Comparison of ENCODE assay signal across 16 cellular contexts in genomic region chr2:239113164-239113563, GRCh38.
DNase-seq lines count a peak whose midpoint lies in the region; ATAC-seq and TF ChIP-seq lines count a peak whose summit lies in the region.
"Had no signal": no experiment of that assay in that cellular context is flagged by ENCODE, and none has a peak within 500 bp of the region (broad histone marks: within the 10 kb centered on the region; RNA-seq: fewer than 3 reads in every experiment).

No MANE protein-coding gene starts in this region.

- no peak for ATAC-seq in naive thymus-derived CD4-positive, alpha-beta T cell
- ATAC-seq: natural killer cell; stimulated activated memory B cell treated with anti-CD40 and anti-IgM and Interleukin-4, amounts not matched to agents 10 μg/mL and 1 μg/mL and 100 μg/mL, for 72 hours had no signal

- peak overlapping the region; percentile 78 for H3K27ac ChIP-seq in muscle layer of colon (ENCODE audit: low read depth, low read length)
- no peak overlapping the region for H3K27ac ChIP-seq in naive thymus-derived CD4-positive, alpha-beta T cell (ENCODE audit: low read depth, low read length)

- DNase-seq in NCI-H2081 (lab: John Stamatoyannopoulos, UW) (peak; percentile 14 to 39), NCI-H2081 treated with DMSO at 0.1 percent for 48 hours (lab: John Stamatoyannopoulos, UW) (no peak), fibroblast of peridontal ligament (ENCODE audit: extremely low read depth) (peak; percentile 27), type B pancreatic cell (ENCODE audit: extremely low spot score, unreplicated experiment) (no peak)
- DNase-seq in stimulated activated CD4-positive, alpha-beta T cell treated with anti-CD3 and anti-CD28 coated beads, Interleukin-2, amount 100 ng/mL, for 24 hours: no peak
- DNase-seq in activated naive CD4-positive, alpha-beta T cell treated with anti-CD3 and anti-CD28 coated beads, Interleukin-2, amount 10 ng/mL, durations not matched to agents 7 days and 5 days: no peak
- no peak for DNase-seq in naive thymus-derived CD4-positive, alpha-beta T cell
- DNase-seq: activated CD4-positive, alpha-beta T cell treated with anti-CD3 and anti-CD28 coated beads for 48 hours; activated effector memory CD4-positive, alpha-beta T cell treated with anti-CD3 and anti-CD28 coated beads, Interleukin-2, amount 50 U/mL, for 16 hours; DMS79 treated with DMSO at 0.1 percent for 48 hours; HFFc6; natural killer cell; NCI-H510A treated with DMSO at 0.1 percent for 48 hours; SHP77 had no signal

- H3K9me3 Mint-ChIP-seq in type B pancreatic cell: no peaks in the 10 kb centered on the region
- H3K9me3 Mint-ChIP-seq in activated naive CD4-positive, alpha-beta T cell treated with anti-CD3 and anti-CD28 coated beads, Interleukin-2, amount 10 ng/mL, durations not matched to agents 7 days and 5 days: no peaks in the 10 kb centered on the region
- H3K9me3 Mint-ChIP-seq in naive thymus-derived CD4-positive, alpha-beta T cell: peaks cover 0 to 3% (median 0%) of the 10 kb centered on the region in 11 donors
- H3K9me3 Mint-ChIP-seq: HFFc6; natural killer cell; stimulated activated memory B cell treated with anti-CD40 and anti-IgM and Interleukin-4, amounts not matched to agents 10 μg/mL and 1 μg/mL and 100 μg/mL, for 72 hours had no signal

- intact Hi-C loops in naive thymus-derived CD4-positive, alpha-beta T cell (cut with micrococcal nuclease): no loop called here

- no peaks in the 10 kb centered on the region for H3K27me3 Mint-ChIP-seq in type B pancreatic cell
- H3K27me3 Mint-ChIP-seq in activated naive CD4-positive, alpha-beta T cell treated with anti-CD3 and anti-CD28 coated beads, Interleukin-2, amount 10 ng/mL, durations not matched to agents 7 days and 5 days: peaks cover 4% of the 10 kb centered on the region
- H3K27me3 Mint-ChIP-seq in naive thymus-derived CD4-positive, alpha-beta T cell: no peaks in the 10 kb centered on the region
- H3K27me3 Mint-ChIP-seq: stimulated activated memory B cell treated with anti-CD40 and anti-IgM and Interleukin-4, amounts not matched to agents 10 μg/mL and 1 μg/mL and 100 μg/mL, for 72 hours had no signal

- H3K27ac Mint-ChIP-seq in type B pancreatic cell: no peak overlapping the region
- no peak overlapping the region for H3K27ac Mint-ChIP-seq in activated naive CD4-positive, alpha-beta T cell treated with anti-CD3 and anti-CD28 coated beads, Interleukin-2, amount 10 ng/mL, durations not matched to agents 7 days and 5 days
- H3K27ac Mint-ChIP-seq in naive thymus-derived CD4-positive, alpha-beta T cell: no peak overlapping the region
- H3K27ac Mint-ChIP-seq: HFFc6; natural killer cell; stimulated activated memory B cell treated with anti-CD40 and anti-IgM and Interleukin-4, amounts not matched to agents 10 μg/mL and 1 μg/mL and 100 μg/mL, for 72 hours had no signal

- peak overlapping the region; percentile 22 for H3K4me3 Mint-ChIP-seq in type B pancreatic cell
- no peak overlapping the region for H3K4me3 Mint-ChIP-seq in activated naive CD4-positive, alpha-beta T cell treated with anti-CD3 and anti-CD28 coated beads, Interleukin-2, amount 10 ng/mL, durations not matched to agents 7 days and 5 days
- no peak overlapping the region for H3K4me3 Mint-ChIP-seq in naive thymus-derived CD4-positive, alpha-beta T cell
- H3K4me3 Mint-ChIP-seq: HFFc6; natural killer cell; stimulated activated memory B cell treated with anti-CD40 and anti-IgM and Interleukin-4, amounts not matched to agents 10 μg/mL and 1 μg/mL and 100 μg/mL, for 72 hours had no signal

- no peaks in the 10 kb centered on the region for H3K36me3 Mint-ChIP-seq in type B pancreatic cell
- peaks cover 23% of the 10 kb centered on the region for H3K36me3 Mint-ChIP-seq in activated naive CD4-positive, alpha-beta T cell treated with anti-CD3 and anti-CD28 coated beads, Interleukin-2, amount 10 ng/mL, durations not matched to agents 7 days and 5 days
- H3K36me3 Mint-ChIP-seq in naive thymus-derived CD4-positive, alpha-beta T cell: peaks cover 4 to 11% (median 5%) of the 10 kb centered on the region in 5 donors

- no peaks in the 10 kb centered on the region for H3K9me3 ChIP-seq in muscle layer of colon (ENCODE audit: low read length)
- no peaks in the 10 kb centered on the region for H3K9me3 ChIP-seq in naive thymus-derived CD4-positive, alpha-beta T cell (ENCODE audit: control insufficient read depth in 2 of 3, low read length in 3 of 3)

- no peak for TF ChIP-seq CTCF in type B pancreatic cell (conservative IDR thresholded peaks at IDR 0.05)

- POLR2A ChIA-PET in naive thymus-derived CD4-positive, alpha-beta T cell (lab: Charles Lee): no interaction called here

- H3K4me1 Mint-ChIP-seq in type B pancreatic cell (ENCODE audit: unreplicated experiment): peaks cover 14% of the 10 kb centered on the region
- H3K4me1 Mint-ChIP-seq in activated naive CD4-positive, alpha-beta T cell treated with anti-CD3 and anti-CD28 coated beads, Interleukin-2, amount 10 ng/mL, durations not matched to agents 7 days and 5 days: peaks cover 8% of the 10 kb centered on the region
- H3K4me1 Mint-ChIP-seq in naive thymus-derived CD4-positive, alpha-beta T cell: peaks cover 0 to 13% (median 0%) of the 10 kb centered on the region in 7 donors
- H3K4me1 Mint-ChIP-seq: stimulated activated memory B cell treated with anti-CD40 and anti-IgM and Interleukin-4, amounts not matched to agents 10 μg/mL and 1 μg/mL and 100 μg/mL, for 72 hours had no signal

- peaks cover 57% of the 10 kb centered on the region for H3K36me3 ChIP-seq in muscle layer of colon (ENCODE audit: insufficient read depth, low read length)
- peaks cover 0 to 63% (median 24%) of the 10 kb centered on the region in 3 experiments for H3K36me3 ChIP-seq in naive thymus-derived CD4-positive, alpha-beta T cell (ENCODE audit: control insufficient read depth in 2 of 3, insufficient read depth in 3 of 3, low read length in 3 of 3)

- CTCF ChIA-PET in activated naive CD4-positive, alpha-beta T cell treated with anti-CD3 and anti-CD28 coated beads, Interleukin-2, amount 10 ng/mL, durations not matched to agents 7 days and 5 days (lab: Charles Lee): no interaction called here
- CTCF ChIA-PET in naive thymus-derived CD4-positive, alpha-beta T cell (lab: Charles Lee): no interaction called here

- H3K4me3 ChIP-seq in muscle layer of colon (ENCODE audit: low read depth in 1 of 2, low read length in 2 of 2): no peak overlapping the region
- no peak overlapping the region for H3K4me3 ChIP-seq in naive thymus-derived CD4-positive, alpha-beta T cell (ENCODE audit: low read length)

- peaks cover 53% of the 10 kb centered on the region for H3K4me1 ChIP-seq in muscle layer of colon (ENCODE audit: insufficient read depth, low read length)
- H3K4me1 ChIP-seq in naive thymus-derived CD4-positive, alpha-beta T cell (ENCODE audit: control insufficient read depth in 2 of 2, insufficient read depth in 2 of 2, low read length in 2 of 2): no peaks in the 10 kb centered on the region

- H3K27me3 ChIP-seq in muscle layer of colon (ENCODE audit: control insufficient read depth in 1 of 2, insufficient read depth in 2 of 2, low read length in 2 of 2): no peaks in the 10 kb centered on the region
- no peaks in the 10 kb centered on the region for H3K27me3 ChIP-seq in naive thymus-derived CD4-positive, alpha-beta T cell (ENCODE audit: control insufficient read depth in 2 of 2, insufficient read depth in 2 of 2, low read length in 2 of 2)

- H3K9ac ChIP-seq in muscle layer of colon (ENCODE audit: low read length): peak overlapping the region; percentile 53

Comparison
In these comparisons a context has a peak if more than half of its experiments do, and no peak if none do; other contexts are left out.
1. DNase-seq: peak in NCI-H2081 (2 of 2) and fibroblast of peridontal ligament (single experiment); none in NCI-H2081 treated with DMSO at 0.1 percent for 48 hours (single experiment), type B pancreatic cell (single experiment), stimulated activated CD4-positive, alpha-beta T cell treated with anti-CD3 and anti-CD28 coated beads, Interleukin-2, amount 100 ng/mL, for 24 hours (0 of 2), activated naive CD4-positive, alpha-beta T cell treated with anti-CD3 and anti-CD28 coated beads, Interleukin-2, amount 10 ng/mL, durations not matched to agents 7 days and 5 days (single experiment) and naive thymus-derived CD4-positive, alpha-beta T cell (0 of 9).